ENCODE assay signal across 7 cellular contexts in the genomic region with DNA sequence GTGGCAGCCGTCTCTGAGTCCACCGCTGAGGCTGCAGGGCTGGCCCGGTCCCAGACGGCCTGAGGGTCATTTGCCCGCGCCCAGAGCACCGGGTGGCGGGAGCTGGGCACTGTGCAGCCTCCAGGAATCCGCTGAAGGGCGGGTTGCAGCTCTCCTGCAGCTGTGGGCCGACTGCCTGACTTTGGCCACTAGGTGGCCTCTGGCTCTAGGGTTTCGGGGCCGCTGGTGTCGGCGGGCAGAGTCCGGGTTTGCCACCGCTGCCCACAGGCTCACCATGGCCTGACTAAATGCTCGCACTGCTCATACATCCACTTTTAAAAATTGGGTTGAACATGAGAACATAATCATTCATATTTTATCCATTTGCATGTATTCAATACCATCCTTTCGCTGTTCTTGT.
DNase-seq lines count a peak whose midpoint lies in the region; ATAC-seq, FAIRE-seq and TF ChIP-seq lines count a peak whose summit lies in the region.
"Not testable (repeated sequence)": the region's sequence is repeated elsewhere in the genome, so short reads cannot be mapped to it uniquely, and the experiment has no call there.

No MANE protein-coding gene starts in this region.

- intact Hi-C loops in HCT116 (cut with micrococcal nuclease); Panc1 (cut with micrococcal nuclease; ENCODE audit: unreplicated experiment); K562 (cut with micrococcal nuclease); right lobe of liver (cut with DNase I); pancreas (cut with DNase I): not testable (repeated sequence)

- not testable (repeated sequence) for H3K9ac ChIP-seq in HCT116 (ENCODE audit: low read length); K562 (ENCODE audit: insufficient read depth in 1 of 2, low read depth in 2 of 2, low read length in 2 of 2)

- not testable (repeated sequence) for FAIRE-seq in A549 (lab: Jason Lieb, UNC); K562 (lab: Jason Lieb, UNC); pancreas (lab: Jason Lieb, UNC)

- CTCF ChIA-PET in A549 (lab: Yijun Ruan, JAX); HCT116 (lab: Charles Lee); Panc1 (lab: Charles Lee); K562 (lab: Yijun Ruan, JAX; ENCODE audit: low intra/inter-chr PET ratio): not testable (repeated sequence)

- not testable (repeated sequence) for H3K27ac ChIP-seq in A549; HCT116 (ENCODE audit: low read depth, low read length); Panc1 (ENCODE audit: low read length); K562 (ENCODE audit: extremely low read depth, low read depth, low read length); right lobe of liver; pancreas

- not testable (repeated sequence) for H3K4me2 ChIP-seq in A549; HCT116 (ENCODE audit: low read length); K562 (ENCODE audit: insufficient read depth, low read length)

- in situ Hi-C loops in Panc1 (cut with HindIII; ENCODE audit: low pct_unique_long_range_greater_than_20kb, low sequenced_read_pairs); K562 (cut with MboI): not testable (repeated sequence)

- not testable (repeated sequence) for H3K27me3 ChIP-seq in HCT116 (ENCODE audit: insufficient read depth, low read length); Panc1 (ENCODE audit: control insufficient read depth, insufficient read depth, low read length); K562 (ENCODE audit: control insufficient read depth in 2 of 2, insufficient read depth in 2 of 2, low read length in 2 of 2); right lobe of liver; pancreas

- no CpG with 5 or more reads among the region's 19 CpGs for WGBS in A549 (ENCODE audit: missing lambda C conversion rate)
- WGBS in K562 (ENCODE audit: insufficient coverage, low coverage, missing lambda C conversion rate) = no CpG with 5 or more reads among the region's 19 CpGs
- no CpG with 5 or more reads among the region's 19 CpGs for WGBS in right lobe of liver (ENCODE audit: insufficient coverage, low coverage, low lambda C conversion rate, missing lambda C conversion rate)
- WGBS in pancreas, 2 donors = 30 to 33% methylated on average over 6 to 8 of the region's 19 CpGs

- H3K79me2 ChIP-seq in HCT116 (ENCODE audit: insufficient read depth, low read length); K562 (ENCODE audit: control insufficient read depth, insufficient read depth, low read length): not testable (repeated sequence)

- not testable (repeated sequence) for BruUV-seq in HCT116 (replicated peaks; lab: Mats Ljungman, UMichigan); Panc1 (replicated peaks; lab: Mats Ljungman, UMichigan); K562 (replicated peaks; lab: Mats Ljungman, UMichigan)

- not testable (repeated sequence) for H2AFZ ChIP-seq in HCT116 (ENCODE audit: low read depth, low read length, poor library complexity, severe bottlenecking); K562 (ENCODE audit: low read depth, low read length)

- not testable (repeated sequence) for TF ChIP-seq POLR2A in A549 (IDR thresholded peaks at IDR 0.05; ENCODE audit: low read length); HCT116 (IDR thresholded peaks at IDR 0.05; ENCODE audit: borderline replicate concordance, extremely low read depth, insufficient read depth, insufficient read length); K562 (conservative IDR thresholded peaks at IDR 0.05); right lobe of liver (IDR thresholded peaks at IDR 0.05)

- not testable (repeated sequence) for H3K9me1 ChIP-seq in K562 (ENCODE audit: control insufficient read depth, insufficient read depth, low read length)

- RAD21 ChIA-PET in HCT116 (lab: Charles Lee; ENCODE audit: low non-redundant PET in 1 of 2, low total read pairs in 2 of 2, uncharacterized antibody in 2 of 2, unreplicated experiment in 2 of 2) = not testable (repeated sequence)

- H3K4me3 ChIP-seq in A549; HCT116 (replicated peaks in 1 of 2; ENCODE audit: low read depth in 1 of 2, low read length in 2 of 2); Panc1 (ENCODE audit: low read depth in 2 of 2, low read length in 2 of 2); K562; right lobe of liver; pancreas: not testable (repeated sequence)

- POLR2A ChIA-PET in A549 (lab: Yijun Ruan, JAX); HCT116 (lab: Charles Lee); Panc1 (lab: Charles Lee); K562 (lab: Yijun Ruan, JAX): not testable (repeated sequence)

- ATAC-seq in A549 (peak; percentile 89 to 93), HCT116 (peak; percentile 75), Panc1 (peak; percentile 96), K562 (peak; percentile 86), left lobe of liver (peak; percentile 79), right lobe of liver (peak; percentile 57 to 71 (median 64)), pancreas (peak; percentile 58 to 91 (median 90))

- TF ChIP-seq CTCF in A549 (IDR thresholded peaks at IDR 0.05); HCT116 (IDR thresholded peaks at IDR 0.05 in 2 of 3, conservative IDR thresholded peaks at IDR 0.05 in 1 of 3; ENCODE audit: borderline replicate concordance in 1 of 3, insufficient read depth in 1 of 3, low read depth in 2 of 3, low read length in 2 of 3); Panc1 (IDR thresholded peaks at IDR 0.05); K562 (IDR thresholded peaks at IDR 0.05 in 2 of 3, conservative IDR thresholded peaks at IDR 0.05 in 1 of 3; ENCODE audit: insufficient read depth in 2 of 3, low read depth in 1 of 3, low read length in 3 of 3); right lobe of liver (IDR thresholded peaks at IDR 0.05); pancreas (IDR thresholded peaks at IDR 0.05): not testable (repeated sequence)

- H4K20me1 ChIP-seq in HCT116 (ENCODE audit: insufficient read depth); K562 (replicated peaks; ENCODE audit: control insufficient read depth, insufficient read depth, low read length): not testable (repeated sequence)

- TF ChIP-seq EP300 in A549 (IDR thresholded peaks at IDR 0.05); K562 (IDR thresholded peaks at IDR 0.05; ENCODE audit: low read length): not testable (repeated sequence)

- DNase-seq in A549 (ENCODE audit: low read depth in 1 of 2, low spot score in 1 of 2); HCT116 (ENCODE audit: low read depth, low spot score); Panc1 (ENCODE audit: low read depth, low spot score); K562 (ENCODE audit: extremely low read depth in 1 of 4, low spot score in 3 of 4); left lobe of liver (ENCODE audit: low spot score); right lobe of liver: not testable (repeated sequence)
- peak in 1 of 6 donors; percentile 7 for DNase-seq in pancreas

- H3K4me1 ChIP-seq in A549; HCT116 (ENCODE audit: control insufficient read depth in 1 of 2, insufficient read depth in 2 of 2, low read length in 2 of 2); Panc1 (ENCODE audit: control insufficient read depth, insufficient read depth, low read length); K562 (replicated peaks in 1 of 2; ENCODE audit: control insufficient read depth in 2 of 2, insufficient read depth in 2 of 2, low read length in 2 of 2); right lobe of liver; pancreas: not testable (repeated sequence)

- H3K9me3 ChIP-seq in A549; HCT116 (ENCODE audit: control insufficient read depth in 1 of 2, insufficient read depth in 1 of 2, low read depth in 1 of 2, low read length in 2 of 2); Panc1 (ENCODE audit: control insufficient read depth, insufficient read depth, low read depth, low read length); K562 (replicated peaks; ENCODE audit: control insufficient read depth, insufficient read depth, low read depth, low read length); right lobe of liver; pancreas: not testable (repeated sequence)

- TF ChIP-seq RAD21 in A549 (conservative IDR thresholded peaks at IDR 0.05 in 1 of 2, IDR thresholded peaks at IDR 0.05 in 1 of 2); HCT116 (IDR thresholded peaks at IDR 0.05; ENCODE audit: low read depth); K562 (CRISPR knock-in tag; conservative IDR thresholded peaks at IDR 0.05 in 1 of 2, IDR thresholded peaks at IDR 0.05 in 1 of 2): not testable (repeated sequence)

- not testable (repeated sequence) for H3K9me2 ChIP-seq in HCT116 (ENCODE audit: insufficient read depth)

- H3K36me3 ChIP-seq in HCT116 (ENCODE audit: control insufficient read depth in 1 of 2, insufficient read depth in 2 of 2, low read length in 2 of 2); Panc1 (ENCODE audit: control insufficient read depth, insufficient read depth, low read length); K562 (ENCODE audit: control insufficient read depth, insufficient read depth, low read length); right lobe of liver; pancreas: not testable (repeated sequence)
